Comparison of ENCODE assay signal across 11 cellular contexts in the genomic region with DNA sequence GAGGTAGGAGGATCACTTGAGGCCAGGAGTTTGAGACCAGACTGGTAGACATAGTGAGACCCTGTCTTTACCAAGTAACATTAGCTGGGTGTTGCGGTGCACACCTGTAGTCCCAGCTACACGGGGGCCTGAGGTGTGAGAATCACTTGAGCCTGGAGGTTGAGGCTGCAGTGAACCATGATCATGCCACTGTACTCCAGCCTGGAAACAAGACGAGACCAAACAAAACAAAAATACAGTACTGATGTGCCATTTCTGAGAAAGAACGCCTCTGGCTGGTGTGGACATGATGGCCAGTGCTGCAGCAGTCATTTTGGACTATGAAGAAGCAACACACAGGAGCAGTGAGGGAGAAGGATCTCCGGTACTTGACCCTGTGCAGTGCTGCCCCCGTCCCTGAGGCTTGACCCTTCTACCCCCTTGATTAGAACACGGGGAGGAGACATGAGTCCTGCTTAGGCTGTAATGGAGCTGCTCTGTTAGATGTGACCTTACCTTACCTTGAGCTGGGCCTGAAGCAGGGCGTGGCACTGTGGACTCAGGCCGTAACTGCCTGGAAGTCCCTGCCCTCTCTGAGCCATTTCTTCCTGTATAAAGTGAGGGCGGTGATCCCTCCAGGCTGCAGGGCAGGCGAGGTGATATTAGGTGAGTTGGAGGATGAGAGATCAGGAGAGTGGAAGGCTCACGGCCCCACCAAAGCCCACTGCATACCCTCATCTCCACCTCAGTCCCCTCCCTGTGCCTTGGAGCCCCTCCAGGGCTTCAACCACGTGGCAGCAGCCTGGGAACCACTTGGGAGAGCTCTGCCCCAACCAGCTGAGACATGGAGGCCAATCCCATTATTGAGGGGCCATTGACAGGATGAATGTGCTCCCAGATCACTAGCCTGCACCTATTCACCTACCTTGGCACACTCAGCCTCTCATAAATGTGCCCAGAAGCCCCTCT. TPM values are rescaled to one million over a fixed set of nuclear protein-coding genes. Genes with fewer than 3 reads are reported as not detected.
DNase-seq lines count a peak whose midpoint lies in the region; ATAC-seq and TF ChIP-seq lines count a peak whose summit lies in the region.
"Had no signal": no experiment of that assay in that cellular context is flagged by ENCODE, and none has a peak within 500 bp of the region (broad histone marks: within the 10 kb centered on the region; RNA-seq: fewer than 3 reads in every experiment).

No MANE protein-coding gene starts in this region.

- peak overlapping the region; percentile 7 for H3K27ac ChIP-seq in skeletal muscle tissue (ENCODE audit: low read depth, low read length)
- H3K27ac ChIP-seq in prostate gland: no peak overlapping the region

- peak; percentile 51 for DNase-seq in activated CD4-positive, alpha-beta T cell treated with anti-CD3 and anti-CD28 coated beads for 48 hours
- no peak for DNase-seq in activated CD4-positive, alpha-beta T cell treated with anti-CD3 and anti-CD28 coated beads for 1 hour
- peak; percentile 33 for DNase-seq in NCI-H82 treated with DMSO at 0.1 percent for 48 hours (lab: John Stamatoyannopoulos, UW; ENCODE audit: unreplicated experiment)
- no peak for DNase-seq in prostate gland (ENCODE audit: low spot score)
- no peak for DNase-seq in central memory CD4-positive, alpha-beta T cell
- DNase-seq: BE2C, left cardiac atrium, NCI-H526 treated with DMSO at 0.1 percent for 48 hours had no signal

- H3K4me1 Mint-ChIP-seq in brain: peaks cover 16% of the 10 kb centered on the region

- H3K4me1 ChIP-seq in skeletal muscle tissue (ENCODE audit: control insufficient read depth in 3 of 3, insufficient read depth in 3 of 3, low read length in 3 of 3) (peaks cover 28 to 48% (median 47%) of the 10 kb centered on the region in 3 donors), prostate gland (replicated peaks) (peaks cover 5% of the 10 kb centered on the region)
- H3K4me1 ChIP-seq: BE2C had no signal

- no peak for ATAC-seq in HG02588 (IDR thresholded peaks at IDR 0.05; ENCODE audit: unreplicated experiment)

- H3K9me3 Mint-ChIP-seq in brain: no peaks in the 10 kb centered on the region

- no peak overlapping the region for H3K4me3 ChIP-seq in skeletal muscle tissue (ENCODE audit: low read length in 3 of 3)
- no peak overlapping the region for H3K4me3 ChIP-seq in prostate gland

- H3K9me3 ChIP-seq in skeletal muscle tissue (ENCODE audit: control insufficient read depth in 3 of 3, low read length in 3 of 3): no peaks in the 10 kb centered on the region
- no peaks in the 10 kb centered on the region for H3K9me3 ChIP-seq in prostate gland
- H3K9me3 ChIP-seq: BE2C had no signal

- peaks cover 51% of the 10 kb centered on the region for H3K36me3 Mint-ChIP-seq in brain

- TF ChIP-seq POLR2A in prostate gland (IDR thresholded peaks at IDR 0.05): no peak

- peak overlapping the region in 4 of 5 experiments; percentile 9 to 77 (median 47) for H3K27ac Mint-ChIP-seq in brain

- intact Hi-C loops in prostate gland (cut with DNase I): no loop called here

- H3K27me3 ChIP-seq in skeletal muscle tissue (ENCODE audit: control insufficient read depth in 3 of 3, insufficient read depth in 3 of 3, low read length in 3 of 3) (peaks cover 7 to 14% (median 7%) of the 10 kb centered on the region in 3 donors), prostate gland (replicated peaks; ENCODE audit: insufficient read depth) (no peaks in the 10 kb centered on the region)

- H3K9ac ChIP-seq in skeletal muscle tissue (ENCODE audit: low read depth in 1 of 3, low read length in 3 of 3): peak overlapping the region in 1 of 3 donors; percentile 33

- peaks cover 37 to 49% (median 42%) of the 10 kb centered on the region in 3 donors for H3K36me3 ChIP-seq in skeletal muscle tissue (ENCODE audit: control insufficient read depth in 3 of 3, insufficient read depth in 3 of 3, low read length in 3 of 3)
- H3K36me3 ChIP-seq in prostate gland: peaks cover 19 to 22% of the 10 kb centered on the region in 2 donors

- peak overlapping the region in 1 of 5 experiments; percentile 51 for H3K4me3 Mint-ChIP-seq in brain

- peaks cover 19% of the 10 kb centered on the region for H3K27me3 Mint-ChIP-seq in brain

- TF ChIP-seq CTCF in brain (conservative IDR thresholded peaks at IDR 0.05) (no peak), prostate gland (IDR thresholded peaks at IDR 0.05) (no peak)

- 70% methylated on average over 13 of the region's 13 CpGs for WGBS in prostate gland

RNA-seq across cellular contexts. Expression of gene RPL18A, which starts 5.9 kb away (rescaled TPM):
- 2,732 TPM for polyA plus RNA-seq in brain (ENCODE audit: insufficient read depth, low read depth, low replicate concordance)
- 1,370 TPM for total RNA-seq in skeletal muscle tissue
- 1,000 to 10,000 TPM; 1,351 to 1,892 TPM for total RNA-seq in prostate gland

RNA-seq across cellular contexts. Expression of gene SLC5A5, which starts 6.1 kb away (rescaled TPM):
- polyA plus RNA-seq in brain (ENCODE audit: insufficient read depth, low read depth, low replicate concordance): 0.42 TPM
- total RNA-seq in skeletal muscle tissue (not detected), prostate gland (1 to 10 TPM in 1 of 2 donors, not detected in 1; 1.2 TPM)
- total RNA-seq: left cardiac atrium had no signal

RNA-seq across cellular contexts. Expression of gene JAK3, which starts 17.9 kb away (rescaled TPM):
- 0.48 TPM for polyA plus RNA-seq in brain (ENCODE audit: insufficient read depth, low read depth, low replicate concordance)
- total RNA-seq in skeletal muscle tissue: 2.1 TPM
- total RNA-seq in prostate gland: 10 to 100 TPM in 1 of 2 donors, 1 to 10 TPM in 1; 1.5 to 10.1 TPM

RNA-seq across cellular contexts. Expression of gene INSL3, which starts 44.3 kb away (rescaled TPM):
- polyA plus RNA-seq in brain (ENCODE audit: insufficient read depth, low read depth, low replicate concordance): 0.66 TPM
- total RNA-seq in skeletal muscle tissue (not detected), prostate gland (100 to 1,000 TPM in 1 of 2 donors, not detected in 1; 117 TPM)
- total RNA-seq: left cardiac atrium had no signal

Comparison
In these comparisons a context has a peak if more than half of its experiments do, and no peak if none do; other contexts are left out.
1. DNase-seq: peak in activated CD4-positive, alpha-beta T cell treated with anti-CD3 and anti-CD28 coated beads for 48 hours (single experiment) and NCI-H82 treated with DMSO at 0.1 percent for 48 hours (single experiment); none in activated CD4-positive, alpha-beta T cell treated with anti-CD3 and anti-CD28 coated beads for 1 hour (single experiment), prostate gland (single experiment) and central memory CD4-positive, alpha-beta T cell (single experiment).